Comparison of ENCODE assay signal across 8 cellular contexts in the genomic region with DNA sequence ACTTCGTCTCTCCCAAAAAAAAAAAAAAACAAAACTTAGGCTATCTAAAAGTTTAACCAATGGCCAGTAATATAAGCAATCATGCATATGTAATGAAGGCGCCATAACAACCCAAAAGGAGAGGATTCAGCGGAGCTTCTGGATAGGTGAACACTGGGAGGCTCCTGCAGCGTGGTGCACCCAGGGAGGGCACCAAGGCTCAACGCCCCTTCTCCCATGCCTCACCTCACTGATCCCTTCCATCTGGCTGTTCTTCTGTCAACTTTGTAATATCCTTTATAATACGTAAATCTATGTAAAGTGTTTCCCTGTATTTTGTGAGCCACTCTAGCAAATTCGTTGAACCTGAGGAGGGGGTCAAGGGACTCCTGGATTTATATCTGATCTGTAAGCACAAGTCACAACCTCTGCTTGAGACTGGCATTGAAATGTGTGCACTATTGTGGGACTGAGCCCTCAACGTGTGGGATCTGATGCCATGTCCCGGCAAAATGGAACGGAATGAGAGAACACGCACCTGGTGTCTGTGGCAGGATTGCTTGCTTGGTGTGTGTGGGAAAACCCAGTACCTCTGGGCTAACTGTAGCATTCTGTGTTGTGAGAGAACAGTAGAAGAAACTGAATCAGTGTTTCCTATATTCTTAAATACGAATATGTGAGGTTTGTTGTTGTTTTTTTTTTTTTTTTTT. TPM values are rescaled to one million over a fixed set of nuclear protein-coding genes. Genes with fewer than 3 reads are reported as not detected.
DNase-seq lines count a peak whose midpoint lies in the region; ATAC-seq and TF ChIP-seq lines count a peak whose summit lies in the region.

No MANE protein-coding gene starts in this region.

- ATAC-seq in GM18909 (IDR thresholded peaks at IDR 0.05; ENCODE audit: poor library complexity, unreplicated experiment) (no peak), HG03469 (IDR thresholded peaks at IDR 0.05; ENCODE audit: unreplicated experiment) (no peak)

- TF ChIP-seq CTCF in GM12865 (IDR thresholded peaks at IDR 0.05; ENCODE audit: insufficient read depth, low read depth, low read length, missing control alignments) (no peak), VCaP (conservative IDR thresholded peaks at IDR 0.05) (no peak), foreskin fibroblast (IDR thresholded peaks at IDR 0.05; ENCODE audit: low read depth, low read length) (no peak)

- no peak overlapping the region for H3K9ac ChIP-seq in skeletal muscle satellite cell (ENCODE audit: low read depth, low read length)

- peaks cover 9% of the 10 kb centered on the region for H3K4me1 ChIP-seq in skeletal muscle satellite cell (ENCODE audit: control insufficient read depth, insufficient read depth, low read length)

- H3K4me3 ChIP-seq in GM12865 (ENCODE audit: low read depth, low read length) (peak overlapping the region; percentile 13; the same call in 1 of the 2 replicates), foreskin fibroblast (ENCODE audit: low read depth in 1 of 2, low read length in 2 of 2) (peak overlapping the region; percentile 86 to 92), skeletal muscle satellite cell (ENCODE audit: low read length) (peak overlapping the region; percentile 95)

- DNase-seq in GM12865 (ENCODE audit: low read depth): no peak
- DNase-seq in foreskin fibroblast: no peak
- DNase-seq in NCI-H2029 treated with DMSO at 0.1 percent for 48 hours (lab: John Stamatoyannopoulos, UW): no peak
- no peak for DNase-seq in effector CD8-positive, alpha-beta T cell (lab: John Stamatoyannopoulos, UW)

- H3K27ac ChIP-seq in VCaP: peak overlapping the region; percentile 74

- no peaks in the 10 kb centered on the region for H3K27me3 ChIP-seq in skeletal muscle satellite cell (ENCODE audit: control insufficient read depth, insufficient read depth, low read length)

- H3K4me2 ChIP-seq in skeletal muscle satellite cell (ENCODE audit: low read length): peak overlapping the region; percentile 99

- peaks cover 2% of the 10 kb centered on the region for H3K9me3 ChIP-seq in skeletal muscle satellite cell (replicated peaks; ENCODE audit: low read length)

- H3K36me3 ChIP-seq in skeletal muscle satellite cell (ENCODE audit: insufficient read depth, low read length): peaks cover 8% of the 10 kb centered on the region

RNA-seq across cellular contexts. Expression of a gene that starts 0.5 kb away (rescaled TPM):
- 1.5 and 2.2 TPM in 2 replicates for total RNA-seq in skeletal muscle satellite cell (2012; rRNA removed)

RNA-seq across cellular contexts. Expression of a gene that starts 34.8 kb away (rescaled TPM):
- 3.7 and 4.8 TPM in 2 replicates for total RNA-seq in skeletal muscle satellite cell (2012; rRNA removed)

Comparison
In these comparisons a context has a peak if more than half of its experiments do, and no peak if none do; other contexts are left out.
1. H3K4me3 ChIP-seq: peak in every context shown above with its lines; median percentile 95 in skeletal muscle satellite cell; 89 in foreskin fibroblast; 13 in GM12865.